Comparison of ENCODE assay signal across 8 cellular contexts in the genomic region with DNA sequence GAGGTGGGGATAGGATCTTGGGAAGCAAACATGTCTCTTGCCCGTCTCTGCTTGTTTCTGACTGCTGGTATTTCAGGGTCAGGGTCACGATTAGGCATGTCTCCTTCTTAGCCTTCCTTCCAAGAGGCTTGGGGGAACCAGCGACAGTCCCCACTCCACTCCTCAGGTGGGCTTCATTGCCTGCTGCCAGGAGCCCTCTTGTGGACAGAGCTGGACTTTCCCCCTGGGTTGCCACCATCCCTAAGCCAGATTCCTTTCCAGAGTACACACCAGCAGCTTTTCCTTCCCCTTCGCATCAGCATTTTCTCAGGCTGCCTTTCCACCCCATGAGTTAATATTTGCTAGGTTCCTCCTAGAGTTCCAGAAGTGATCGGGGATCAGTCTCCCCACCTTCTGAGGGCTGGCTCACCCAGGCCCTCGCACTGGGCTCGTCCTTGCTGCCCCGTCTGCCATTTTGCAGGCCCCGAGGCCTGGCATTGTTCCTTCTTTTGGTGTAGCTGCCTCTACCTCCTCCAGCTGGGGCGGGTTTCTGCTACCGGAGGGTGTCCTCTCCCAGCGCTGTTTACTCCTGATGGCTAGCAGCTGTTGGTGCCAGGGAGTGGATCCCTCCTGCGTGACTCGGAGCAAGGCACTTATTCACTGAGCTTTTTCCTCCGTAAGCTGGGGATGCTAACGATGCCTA. TPM values are rescaled to one million over a fixed set of nuclear protein-coding genes. Genes with fewer than 3 reads are reported as not detected.
DNase-seq lines count a peak whose midpoint lies in the region; ATAC-seq, FAIRE-seq and TF ChIP-seq lines count a peak whose summit lies in the region.

No MANE protein-coding gene starts in this region.

- POLR2A ChIA-PET in endothelial cell of umbilical vein (lab: Charles Lee) = interaction anchor here (1.1 kb wide), 1 partner anchor 14 kb away, joined by 4 read pairs; no protein-coding TSS in a partner anchor

- TF ChIP-seq CTCF in VCaP (conservative IDR thresholded peaks at IDR 0.05) (peak; percentile 91), endothelial cell of umbilical vein (IDR thresholded peaks at IDR 0.05; ENCODE audit: extremely low read depth in 1 of 2, insufficient read depth in 1 of 2, low read depth in 1 of 2, low read length in 2 of 2) (peak; percentile 79 to 94), mucosa of descending colon (IDR thresholded peaks at IDR 0.05) (no peak), vagina (IDR thresholded peaks at IDR 0.05) (peak; percentile 52 to 80 (median 58))

- no peak overlapping the region for H3K4me3 Mint-ChIP-seq in T-helper 2 cell treated with Interferon-gamma antibody and Interleukin-4, amounts not matched to agents 5 μg/mL and 100 μg/mL, for 36 hours

- no peaks in the 10 kb centered on the region for H3K79me2 ChIP-seq in endothelial cell of umbilical vein (ENCODE audit: control insufficient read depth, insufficient read depth, low read length)

- no peaks in the 10 kb centered on the region for H3K9me3 ChIP-seq in endothelial cell of umbilical vein (replicated peaks; ENCODE audit: control insufficient read depth, insufficient read depth, low read length)
- H3K9me3 ChIP-seq in mucosa of descending colon = no peaks in the 10 kb centered on the region
- H3K9me3 ChIP-seq in vagina = no peaks in the 10 kb centered on the region

- H3K27me3 ChIP-seq in endothelial cell of umbilical vein (ENCODE audit: control insufficient read depth in 2 of 2, insufficient read depth in 2 of 2, low read length in 2 of 2) (no peaks in the 10 kb centered on the region), vagina (no peaks in the 10 kb centered on the region)

- H4K20me1 ChIP-seq in endothelial cell of umbilical vein (replicated peaks; ENCODE audit: control insufficient read depth, extremely low read depth, insufficient read depth, low read length) = no peaks in the 10 kb centered on the region

- H3K4me2 ChIP-seq in endothelial cell of umbilical vein (ENCODE audit: insufficient read depth, low read length) = no peak overlapping the region

- dilution Hi-C loops in endothelial cell of umbilical vein (cut with MboI; ENCODE audit: extremely low pct_ligation_motif_present, low sequenced_read_pairs) = no loop called here

- peak; percentile 51 for ATAC-seq in mucosa of descending colon

- no peak overlapping the region for H2AFZ ChIP-seq in endothelial cell of umbilical vein (ENCODE audit: low read depth, low read length)

- H3K9me1 ChIP-seq in endothelial cell of umbilical vein (replicated peaks; ENCODE audit: control insufficient read depth, extremely low read depth, insufficient read depth, low read length) = no peaks in the 10 kb centered on the region

- H3K4me3 ChIP-seq in endothelial cell of umbilical vein (replicated peaks in 1 of 3; ENCODE audit: insufficient read depth in 1 of 3, low read depth in 1 of 3, low read length in 3 of 3) = no peak overlapping the region
- no peak overlapping the region for H3K4me3 ChIP-seq in mucosa of descending colon
- H3K4me3 ChIP-seq in vagina = peak overlapping the region; percentile 19 to 21

- peak; percentile 86 for FAIRE-seq in endothelial cell of umbilical vein (lab: Jason Lieb, UNC)

- H3K9me3 Mint-ChIP-seq in T-helper 2 cell treated with Interferon-gamma antibody and Interleukin-4, amounts not matched to agents 5 μg/mL and 100 μg/mL, for 36 hours = no peaks in the 10 kb centered on the region

- no peaks in the 10 kb centered on the region for H3K4me1 ChIP-seq in endothelial cell of umbilical vein (ENCODE audit: control insufficient read depth, extremely low read depth, insufficient read depth, low read length)
- peaks cover 45% of the 10 kb centered on the region for H3K4me1 ChIP-seq in mucosa of descending colon (ENCODE audit: low read depth)
- peaks cover 39% of the 10 kb centered on the region for H3K4me1 ChIP-seq in vagina

- peaks cover 14% of the 10 kb centered on the region for H3K4me1 Mint-ChIP-seq in T-helper 2 cell treated with Interferon-gamma antibody and Interleukin-4, amounts not matched to agents 5 μg/mL and 100 μg/mL, for 36 hours (ENCODE audit: low read depth)

- H3K27me3 Mint-ChIP-seq in T-helper 2 cell treated with Interferon-gamma antibody and Interleukin-4, amounts not matched to agents 5 μg/mL and 100 μg/mL, for 36 hours (ENCODE audit: low read depth) = no peaks in the 10 kb centered on the region

- H3K36me3 Mint-ChIP-seq in T-helper 2 cell treated with Interferon-gamma antibody and Interleukin-4, amounts not matched to agents 5 μg/mL and 100 μg/mL, for 36 hours (ENCODE audit: low read depth) = peaks cover 3% of the 10 kb centered on the region

- no TSS peak for BruUV-seq in endothelial cell of umbilical vein (replicated peaks; lab: Mats Ljungman, UMichigan)

- no peak overlapping the region for H3K27ac Mint-ChIP-seq in T-helper 2 cell treated with Interferon-gamma antibody and Interleukin-4, amounts not matched to agents 5 μg/mL and 100 μg/mL, for 36 hours

- H3K27ac ChIP-seq in VCaP (peak overlapping the region; percentile 99), endothelial cell of umbilical vein (ENCODE audit: insufficient read depth, low read depth, low read length) (no peak overlapping the region), vagina (peak overlapping the region; percentile 21)

- H3K36me3 ChIP-seq in endothelial cell of umbilical vein (ENCODE audit: control insufficient read depth in 2 of 2, extremely low read depth in 1 of 2, insufficient read depth in 2 of 2, low read length in 2 of 2) (no peaks in the 10 kb centered on the region), mucosa of descending colon (ENCODE audit: low read depth) (no peaks in the 10 kb centered on the region), vagina (peaks cover 0 to 5% of the 10 kb centered on the region in 2 donors)

- H3K9ac ChIP-seq in endothelial cell of umbilical vein (replicated peaks; ENCODE audit: extremely low read depth, insufficient read depth, low read length) = no peak overlapping the region

- DNase-seq in AML-193 (lab: John Stamatoyannopoulos, UW) = peak; percentile 39 to 40
- DNase-seq in GM19238 (ENCODE audit: insufficient read length, low spot score) = peak; percentile 73
- peak; percentile 88 for DNase-seq in NCI-H2171 treated with DMSO at 0.1 percent for 48 hours (lab: John Stamatoyannopoulos, UW)
- peak; percentile 67 for DNase-seq in endothelial cell of umbilical vein (ENCODE audit: low read depth, low spot score)
- peak in 2 of 3 donors; percentile 71 to 76 for DNase-seq in mucosa of descending colon
- no peak for DNase-seq in vagina (ENCODE audit: extremely low spot score in 2 of 2)
- DNase-seq in T-helper 2 cell treated with Interferon-gamma antibody and Interleukin-4, amounts not matched to agents 5 μg/mL and 100 μg/mL, for 36 hours (ENCODE audit: low spot score) = no peak

- TF ChIP-seq POLR2A in endothelial cell of umbilical vein (IDR thresholded peaks at IDR 0.05; ENCODE audit: low read depth, low read length) = peak; percentile 41
- TF ChIP-seq POLR2A in vagina (IDR thresholded peaks at IDR 0.05) = no peak

- CTCF ChIA-PET in endothelial cell of umbilical vein (lab: Charles Lee) = interaction anchor here (0.6 to 5.2 kb wide), 39 partner anchors 9 to 416 kb away, joined by 3 to 58 read pairs (median 4); partner anchors contain the start of genes ACTL10, CBFA2T2, SNTA1 and ZNF341

- intact Hi-C loops in endothelial cell of umbilical vein (cut with micrococcal nuclease) = loop anchor here (1.0 to 5.0 kb wide), 3 partner anchors 136 to 252 kb away; partner anchors contain the start of gene CDK5RAP1
- intact Hi-C loops in mucosa of descending colon (cut with DNase I, micrococcal nuclease) = loop anchor here (10.0 kb wide), 1 partner anchor 189 kb away; no protein-coding TSS in a partner anchor
- intact Hi-C loops in vagina (cut with DNase I) = loop anchor here (10.0 kb wide), 1 partner anchor 179 kb away; no protein-coding TSS in a partner anchor

RNA-seq across cellular contexts. Expression of gene C20orf144, which starts 8.8 kb away (rescaled TPM):
- not detected in 2 replicates for total RNA-seq in endothelial cell of umbilical vein
- polyA plus RNA-seq in endothelial cell of umbilical vein = 0.05 TPM in 1 of 2 replicates, not detected in the other
- 0.03 and 0.05 TPM in 2 replicates for polyA plus RNA-seq in endothelial cell of umbilical vein (2011; cell fraction: cytosol; rRNA removed)
- not detected in 2 replicates for polyA plus RNA-seq in endothelial cell of umbilical vein (2011; cell fraction: nucleus; rRNA removed)
- 0.14 and 0.21 TPM in 2 replicates for polyA plus RNA-seq in endothelial cell of umbilical vein (2012)
- not detected in 2 replicates for polyA minus RNA-seq in endothelial cell of umbilical vein
- not detected for polyA minus RNA-seq in endothelial cell of umbilical vein (2011; cell fraction: cytosol; rRNA and poly(A)+ RNA removed)
- not detected in 2 replicates for polyA minus RNA-seq in endothelial cell of umbilical vein (2011; cell fraction: nucleus; rRNA and poly(A)+ RNA removed)
- total RNA-seq in mucosa of descending colon = under 1 TPM in 1 of 3 donors, not detected in 2; 0.24 TPM
- total RNA-seq in vagina = not detected

RNA-seq across cellular contexts. Expression of gene ACTL10, which starts 13.4 kb away (rescaled TPM):
- total RNA-seq in endothelial cell of umbilical vein = 0.62 and 1.4 TPM in 2 replicates
- 0.92 and 1.0 TPM in 2 replicates for polyA plus RNA-seq in endothelial cell of umbilical vein
- 0.32 and 0.71 TPM in 2 replicates for polyA plus RNA-seq in endothelial cell of umbilical vein (2011; cell fraction: cytosol; rRNA removed)
- 0.22 and 0.25 TPM in 2 replicates for polyA plus RNA-seq in endothelial cell of umbilical vein (2011; cell fraction: nucleus; rRNA removed)
- 1.2 and 1.3 TPM in 2 replicates for polyA plus RNA-seq in endothelial cell of umbilical vein (2012)
- 0.34 and 0.51 TPM in 2 replicates for polyA minus RNA-seq in endothelial cell of umbilical vein
- 4.5 TPM for polyA minus RNA-seq in endothelial cell of umbilical vein (2011; cell fraction: cytosol; rRNA and poly(A)+ RNA removed)
- polyA minus RNA-seq in endothelial cell of umbilical vein (2011; cell fraction: nucleus; rRNA and poly(A)+ RNA removed) = 0.48 and 1.0 TPM in 2 replicates
- 1 to 10 TPM; 1.7 to 4.2 (median 2.4) TPM for total RNA-seq in mucosa of descending colon
- 1.5 TPM for total RNA-seq in vagina

RNA-seq across cellular contexts. Expression of gene NECAB3, which starts 20.9 kb away (rescaled TPM):
- total RNA-seq in endothelial cell of umbilical vein (18.1 and 20.2 TPM in 2 replicates), mucosa of descending colon (10 to 100 TPM; 50.7 to 55.7 (median 51.7) TPM), vagina (29.2 TPM)
- polyA plus RNA-seq in endothelial cell of umbilical vein = 22.4 and 34.2 TPM in 2 replicates
- polyA plus RNA-seq in endothelial cell of umbilical vein (2011; cell fraction: cytosol; rRNA removed) = 11.9 and 17.5 TPM in 2 replicates
- 53.5 and 74.7 TPM in 2 replicates for polyA plus RNA-seq in endothelial cell of umbilical vein (2011; cell fraction: nucleus; rRNA removed)
- 13.7 and 19.6 TPM in 2 replicates for polyA plus RNA-seq in endothelial cell of umbilical vein (2012)
- 11.4 and 22.0 TPM in 2 replicates for polyA minus RNA-seq in endothelial cell of umbilical vein
- polyA minus RNA-seq in endothelial cell of umbilical vein (2011; cell fraction: cytosol; rRNA and poly(A)+ RNA removed) = 46.7 TPM
- 16.0 and 18.5 TPM in 2 replicates for polyA minus RNA-seq in endothelial cell of umbilical vein (2011; cell fraction: nucleus; rRNA and poly(A)+ RNA removed)

RNA-seq across cellular contexts. Expression of gene E2F1, which starts 32.8 kb away (rescaled TPM):
- total RNA-seq in endothelial cell of umbilical vein (27.0 and 29.6 TPM in 2 replicates), mucosa of descending colon (1 to 10 TPM; 3.6 to 8.2 (median 4.1) TPM), vagina (0.49 TPM)
- 20.7 and 22.3 TPM in 2 replicates for polyA plus RNA-seq in endothelial cell of umbilical vein
- polyA plus RNA-seq in endothelial cell of umbilical vein (2011; cell fraction: cytosol; rRNA removed) = 15.9 and 17.8 TPM in 2 replicates
- 27.0 and 30.5 TPM in 2 replicates for polyA plus RNA-seq in endothelial cell of umbilical vein (2011; cell fraction: nucleus; rRNA removed)
- polyA plus RNA-seq in endothelial cell of umbilical vein (2012) = 12.3 and 15.7 TPM in 2 replicates
- polyA minus RNA-seq in endothelial cell of umbilical vein = 13.4 and 15.0 TPM in 2 replicates
- 34.7 TPM for polyA minus RNA-seq in endothelial cell of umbilical vein (2011; cell fraction: cytosol; rRNA and poly(A)+ RNA removed)
- 6.3 and 6.5 TPM in 2 replicates for polyA minus RNA-seq in endothelial cell of umbilical vein (2011; cell fraction: nucleus; rRNA and poly(A)+ RNA removed)

Comparison
In these comparisons a context has a peak if more than half of its experiments do, and no peak if none do; other contexts are left out.
1. DNase-seq: peak in AML-193 (2 of 2), GM19238 (single experiment), NCI-H2171 treated with DMSO at 0.1 percent for 48 hours (single experiment), endothelial cell of umbilical vein (single experiment) and mucosa of descending colon (2 of 3); none in vagina (0 of 2) and T-helper 2 cell treated with Interferon-gamma antibody and Interleukin-4, amounts not matched to agents 5 μg/mL and 100 μg/mL, for 36 hours (single experiment).
2. H3K4me3 ChIP-seq: peak in vagina (2 of 2); none in endothelial cell of umbilical vein (0 of 3) and mucosa of descending colon (single experiment).